14 cellular contexts compared by ENCODE assay signal in genomic region chr14:91330111-91330696, GRCh38.
DNase-seq lines count a peak whose midpoint lies in the region; ATAC-seq and TF ChIP-seq lines count a peak whose summit lies in the region.
"Had no signal": no experiment of that assay in that cellular context is flagged by ENCODE, and none has a peak within 500 bp of the region (broad histone marks: within the 10 kb centered on the region; RNA-seq: fewer than 3 reads in every experiment).

No MANE protein-coding gene starts in this region.

- peaks cover 87% of the 10 kb centered on the region for H3K4me1 Mint-ChIP-seq in activated CD8-positive, alpha-beta T cell treated with anti-CD3 and anti-CD28 coated beads for 36 hours (ENCODE audit: low read depth)
- peaks cover 36% of the 10 kb centered on the region for H3K4me1 Mint-ChIP-seq in type B pancreatic cell (ENCODE audit: unreplicated experiment)

- no peak overlapping the region for H3K4me3 ChIP-seq in heart right ventricle
- H3K4me3 ChIP-seq in left lung, result no peak overlapping the region

- TF ChIP-seq CTCF in heart right ventricle (IDR thresholded peaks at IDR 0.05) (no peak), left lung (IDR thresholded peaks at IDR 0.05) (no peak), type B pancreatic cell (conservative IDR thresholded peaks at IDR 0.05) (no peak)
- TF ChIP-seq CTCF in activated CD8-positive, alpha-beta T cell treated with anti-CD3 and anti-CD28 coated beads for 36 hours (IDR thresholded peaks at IDR 0.05), result no peak

- intact Hi-C loops in heart right ventricle (cut with DNase I) (no loop called here), Right ventricle myocardium superior (cut with DNase I) (no loop called here), left lung (cut with DNase I) (no loop called here)
- intact Hi-C loops in activated CD8-positive, alpha-beta T cell treated with anti-CD3 and anti-CD28 coated beads for 36 hours (cut with micrococcal nuclease), result no loop called here

- no peaks in the 10 kb centered on the region for H3K27me3 Mint-ChIP-seq in activated CD8-positive, alpha-beta T cell treated with anti-CD3 and anti-CD28 coated beads for 36 hours
- no peaks in the 10 kb centered on the region for H3K27me3 Mint-ChIP-seq in type B pancreatic cell

- no peaks in the 10 kb centered on the region for H3K9me3 ChIP-seq in heart right ventricle
- no peaks in the 10 kb centered on the region for H3K9me3 ChIP-seq in left lung

- POLR2A ChIA-PET in activated CD8-positive, alpha-beta T cell treated with anti-CD3 and anti-CD28 coated beads for 36 hours (lab: Charles Lee), result interaction anchor here (0.6 to 10.5 kb wide), 7 partner anchors 9 to 490 kb away, joined by 3 to 137 read pairs (median 9); partner anchors contain the start of gene CCDC88C

- CTCF ChIA-PET in activated CD8-positive, alpha-beta T cell treated with anti-CD3 and anti-CD28 coated beads for 36 hours (lab: Charles Lee), result interaction anchor here (0.8 to 13.8 kb wide), 3 partner anchors 12 to 86 kb away, joined by 4 to 183 read pairs (median 155); partner anchors contain the start of gene CCDC88C

- no peaks in the 10 kb centered on the region for H3K9me3 Mint-ChIP-seq in activated CD8-positive, alpha-beta T cell treated with anti-CD3 and anti-CD28 coated beads for 36 hours
- no peaks in the 10 kb centered on the region for H3K9me3 Mint-ChIP-seq in type B pancreatic cell

- H3K36me3 Mint-ChIP-seq in activated CD8-positive, alpha-beta T cell treated with anti-CD3 and anti-CD28 coated beads for 36 hours (ENCODE audit: low read depth), result peaks cover 59% of the 10 kb centered on the region
- no peaks in the 10 kb centered on the region for H3K36me3 Mint-ChIP-seq in type B pancreatic cell

- H3K27ac ChIP-seq in heart right ventricle (no peak overlapping the region), left lung (peak overlapping the region; percentile 33 to 53)

- DNase-seq in heart right ventricle (no peak), Right ventricle myocardium superior (no peak), left lung (peak; percentile 76 to 86), type B pancreatic cell (ENCODE audit: extremely low spot score, unreplicated experiment) (no peak), globus pallidus (ENCODE audit: low spot score) (no peak), H4 (ENCODE audit: low spot score) (no peak)
- DNase-seq in activated CD8-positive, alpha-beta T cell treated with anti-CD3 and anti-CD28 coated beads for 36 hours, result no peak
- DNase-seq: cortex of kidney; EL; NCI-H146; NCI-H446; stimulated activated CD4-positive, alpha-beta T cell treated with anti-CD3 and anti-CD28 coated beads, Interleukin-2, amount 100 ng/mL, for 48 hours had no signal

- peak overlapping the region; percentile 79 for H3K27ac Mint-ChIP-seq in activated CD8-positive, alpha-beta T cell treated with anti-CD3 and anti-CD28 coated beads for 36 hours
- peak overlapping the region; percentile 50 for H3K27ac Mint-ChIP-seq in type B pancreatic cell

- ATAC-seq in heart right ventricle (peak in 6 of 8 donors; percentile 15 to 58 (median 50)), Right ventricle myocardium superior (ENCODE audit: poor library complexity) (no peak), left lung (peak; percentile 83), HG02870 (IDR thresholded peaks at IDR 0.05; ENCODE audit: unreplicated experiment) (no peak)
- ATAC-seq in activated CD8-positive, alpha-beta T cell treated with anti-CD3 and anti-CD28 coated beads for 36 hours, result no peak
- ATAC-seq: Panc1 had no signal

- no peak overlapping the region for H3K4me3 Mint-ChIP-seq in activated CD8-positive, alpha-beta T cell treated with anti-CD3 and anti-CD28 coated beads for 36 hours
- H3K4me3 Mint-ChIP-seq in type B pancreatic cell, result peak overlapping the region; percentile 28

- peaks cover 0 to 11% (median 0%) of the 10 kb centered on the region in 9 donors for H3K36me3 ChIP-seq in heart right ventricle
- H3K36me3 ChIP-seq in left lung, result peaks cover 0 to 23% of the 10 kb centered on the region in 2 donors

- H3K27me3 ChIP-seq in heart right ventricle (peaks cover 0 to 33% (median 0%) of the 10 kb centered on the region in 7 donors), left lung (no peaks in the 10 kb centered on the region)

- 66 to 73% methylated on average over 14 of the region's 14 CpGs for WGBS in heart right ventricle, 2 donors

- H3K4me1 ChIP-seq in heart right ventricle, result peaks cover 5 to 76% (median 63%) of the 10 kb centered on the region in 9 donors
- peaks cover 32 to 63% of the 10 kb centered on the region in 2 donors for H3K4me1 ChIP-seq in left lung

Comparison
In these comparisons a context has a peak if more than half of its experiments do, and no peak if none do; other contexts are left out.
1. ATAC-seq: peak in heart right ventricle (6 of 8) and left lung (single experiment); none in Right ventricle myocardium superior (single experiment), activated CD8-positive, alpha-beta T cell treated with anti-CD3 and anti-CD28 coated beads for 36 hours (single experiment) and HG02870 (single experiment).
2. DNase-seq: peak in left lung (2 of 2); none in heart right ventricle (0 of 2), Right ventricle myocardium superior (single experiment), activated CD8-positive, alpha-beta T cell treated with anti-CD3 and anti-CD28 coated beads for 36 hours (single experiment), type B pancreatic cell (single experiment), globus pallidus (single experiment) and H4 (single experiment).
3. H3K27ac ChIP-seq: peak in left lung (2 of 2); none in heart right ventricle (0 of 10).